In the genomic region with DNA sequence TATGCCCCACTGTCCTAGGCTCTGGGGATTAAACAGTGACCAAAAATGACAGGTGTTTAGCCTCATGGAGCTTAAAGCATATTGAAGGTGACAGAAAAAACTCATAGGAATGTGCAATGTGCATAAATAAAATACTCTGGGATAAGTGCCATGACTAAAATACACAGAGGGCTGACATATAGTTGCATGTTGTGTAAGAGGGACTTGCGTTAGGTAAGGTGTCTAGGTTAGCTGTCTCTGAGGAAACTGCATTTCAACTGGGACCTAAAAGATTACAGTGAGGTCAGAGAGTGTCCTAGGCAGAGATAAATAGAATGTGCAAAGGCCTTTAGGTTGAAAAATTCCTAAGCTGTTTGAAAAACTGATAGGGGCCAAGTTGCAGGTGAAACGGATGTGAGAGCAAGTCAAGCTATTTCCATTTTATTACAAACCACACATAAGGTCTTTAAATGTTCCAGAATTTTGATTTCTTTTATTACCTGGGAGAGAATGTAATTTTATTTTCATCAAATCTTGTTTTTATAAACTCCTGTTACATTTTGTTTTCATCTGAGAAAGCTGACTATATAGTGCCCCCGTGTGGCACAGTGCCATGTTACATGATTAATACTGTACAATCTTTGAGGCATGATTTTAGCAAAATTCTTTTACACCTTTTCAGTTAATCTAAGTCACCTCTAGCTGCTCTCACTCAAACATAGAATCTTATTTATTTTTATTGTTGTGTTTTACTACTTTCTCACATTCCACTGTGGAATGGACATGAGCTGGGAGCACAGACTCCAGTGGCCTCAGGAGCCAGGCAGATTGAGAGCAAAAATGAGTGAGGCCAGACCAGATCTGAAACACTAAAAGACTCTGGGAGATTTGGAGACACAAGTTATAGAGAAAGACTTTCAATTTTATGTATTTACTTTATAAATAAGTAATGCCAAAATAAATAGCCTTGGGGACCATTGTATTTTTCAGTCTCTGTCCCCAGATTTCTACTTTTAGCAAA, we compare ENCODE assay signal across 8 cellular contexts.
DNase-seq lines count a peak whose midpoint lies in the region; ATAC-seq, FAIRE-seq and TF ChIP-seq lines count a peak whose summit lies in the region.

No MANE protein-coding gene starts in this region.

- H3K9ac ChIP-seq in OCI-LY3 (ENCODE audit: low read length): no peak overlapping the region

- H3K4me1 ChIP-seq in OCI-LY3 (ENCODE audit: low read length) (peaks cover 17% of the 10 kb centered on the region), spleen (peaks cover 0 to 6% (median 0%) of the 10 kb centered on the region in 6 donors)

- 54 to 64% (median 58%) methylated on average over 3 of the region's 3 CpGs for WGBS in spleen, 5 donors

- DNase-seq in ELR (ENCODE audit: low read depth) (peak; percentile 68), fibroblast of pulmonary artery (ENCODE audit: low read depth) (peak; percentile 26), spleen (no peak), SHP77 treated with DMSO at 0.1 percent for 48 hours (lab: John Stamatoyannopoulos, UW) (no peak)

- intact Hi-C loops in spleen (cut with DNase I; ENCODE audit: low total_unique reads): no loop called here

- no peak overlapping the region for H3K4me2 ChIP-seq in OCI-LY3 (ENCODE audit: low read length)

- TF ChIP-seq POLR2A in spleen (IDR thresholded peaks at IDR 0.05): no peak

- peak; percentile 91 for TF ChIP-seq CTCF in OCI-LY3 (IDR thresholded peaks at IDR 0.05; ENCODE audit: low read depth, low read length)
- peak; percentile 18 for TF ChIP-seq CTCF in fibroblast of pulmonary artery (IDR thresholded peaks at IDR 0.05; ENCODE audit: low read length, missing control alignments)
- TF ChIP-seq CTCF in spleen (IDR thresholded peaks at IDR 0.05 in 8 of 11, conservative IDR thresholded peaks at IDR 0.05 in 3 of 11): peak in 7 of 11 experiments; percentile 20 to 51 (median 33)

- no peaks in the 10 kb centered on the region for H3K79me2 ChIP-seq in OCI-LY3 (ENCODE audit: low read length)

- H4K20me1 ChIP-seq in OCI-LY3 (ENCODE audit: insufficient read depth, low read length): no peaks in the 10 kb centered on the region

- ATAC-seq in HG03378 (IDR thresholded peaks at IDR 0.05; ENCODE audit: unreplicated experiment) (no peak), GM21717 (IDR thresholded peaks at IDR 0.05; ENCODE audit: unreplicated experiment) (no peak)

- peak; percentile 86 for FAIRE-seq in A204.1 (lab: Jason Lieb, UNC)

- 0 out of 2 replicates have a peak overlapping the region, but pooled peaks have one; percentile 0 for H2AFZ ChIP-seq in OCI-LY3 (ENCODE audit: low read depth, low read length)

- H3K9me3 ChIP-seq in OCI-LY3 (ENCODE audit: insufficient read depth, low read length) (no peaks in the 10 kb centered on the region), spleen (no peaks in the 10 kb centered on the region)

- H3K36me3 ChIP-seq in OCI-LY3 (replicated peaks; ENCODE audit: low read depth, low read length) (peaks cover 3% of the 10 kb centered on the region), spleen (no peaks in the 10 kb centered on the region)

- H3K27ac ChIP-seq in OCI-LY3 (ENCODE audit: low read length) (no peak overlapping the region), spleen (peak overlapping the region in 1 of 8 donors; percentile 14)

- no peak overlapping the region for H3K4me3 ChIP-seq in OCI-LY3 (ENCODE audit: low read length)
- no peak overlapping the region for H3K4me3 ChIP-seq in fibroblast of pulmonary artery (replicated peaks; ENCODE audit: low read depth, low read length)
- no peak overlapping the region for H3K4me3 ChIP-seq in spleen

- H3K27me3 ChIP-seq in OCI-LY3 (ENCODE audit: low read depth, low read length) (no peaks in the 10 kb centered on the region), spleen (replicated peaks in 1 of 7) (no peaks in the 10 kb centered on the region)

Comparison
In these comparisons a context has a peak if more than half of its experiments do, and no peak if none do; other contexts are left out.
1. DNase-seq: peak in ELR (single experiment) and fibroblast of pulmonary artery (single experiment); none in spleen (single experiment) and SHP77 treated with DMSO at 0.1 percent for 48 hours (single experiment).
2. CTCF ChIP-seq: peak in every context shown above with its lines; median percentile 91 in OCI-LY3; 33 in spleen; 18 in fibroblast of pulmonary artery.